ENCODE assay signal across 9 cellular contexts in the genomic region with DNA sequence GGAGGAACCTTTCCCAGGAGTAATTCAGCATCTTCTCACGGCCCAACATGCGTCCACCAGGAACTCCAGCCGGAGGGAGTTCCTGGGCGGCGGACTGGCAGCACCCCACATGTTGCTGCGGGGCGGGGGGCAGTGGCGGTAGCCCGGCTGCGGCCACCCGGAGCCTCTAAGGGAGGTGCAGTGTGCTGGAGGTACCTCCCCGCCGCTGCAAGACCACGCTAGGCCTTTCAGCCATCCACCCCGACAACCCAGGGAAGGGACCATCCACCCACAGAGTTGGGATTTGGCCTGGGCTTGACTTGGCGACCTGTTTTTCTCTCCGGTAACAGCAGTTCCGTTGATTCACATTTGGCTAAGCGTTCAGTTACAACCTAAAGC. TPM values are rescaled to one million over a fixed set of nuclear protein-coding genes. Genes with fewer than 3 reads are reported as not detected.
DNase-seq lines count a peak whose midpoint lies in the region; ATAC-seq and TF ChIP-seq lines count a peak whose summit lies in the region.
"Had no signal": no experiment of that assay in that cellular context is flagged by ENCODE, and none has a peak within 500 bp of the region (broad histone marks: within the 10 kb centered on the region; RNA-seq: fewer than 3 reads in every experiment).

No MANE protein-coding gene starts in this region.

- no peaks in the 10 kb centered on the region for H3K79me1 ChIP-seq in IMR-90 (ENCODE audit: low read depth in 1 of 2, low read length in 2 of 2)

- no peaks in the 10 kb centered on the region for H3K9me3 Mint-ChIP-seq in endodermal cell

- H3K9me2 ChIP-seq in neural cell (ENCODE audit: insufficient read depth, low read length), result no peaks in the 10 kb centered on the region

- no peaks in the 10 kb centered on the region for H3F3A ChIP-seq in neural cell (ENCODE audit: insufficient read depth, low read length, poor library complexity, severe bottlenecking)

- in situ Hi-C loops in IMR-90 (cut with MboI; ENCODE audit: low sequenced_read_pairs), result no loop called here

- no peaks in the 10 kb centered on the region for H3K36me3 ChIP-seq in IMR-90 (ENCODE audit: control insufficient read depth, insufficient read depth, low read length)
- no peaks in the 10 kb centered on the region for H3K36me3 ChIP-seq in endodermal cell (ENCODE audit: control insufficient read depth, insufficient read depth, low read length)
- no peaks in the 10 kb centered on the region for H3K36me3 ChIP-seq in neural cell (ENCODE audit: insufficient read depth, low read length)

- no peak overlapping the region for H3K14ac ChIP-seq in IMR-90 (replicated peaks; ENCODE audit: low read depth, low read length)

- no peak overlapping the region for H4K5ac ChIP-seq in IMR-90 (ENCODE audit: low read depth, low read length)

- no peak overlapping the region for H4K91ac ChIP-seq in IMR-90 (ENCODE audit: insufficient read depth, low read depth, low read length)

- POLR2A ChIA-PET in IMR-90 (lab: Charles Lee; ENCODE audit: unreplicated experiment), result no interaction called here

- H3K9ac ChIP-seq in IMR-90 (ENCODE audit: low read depth, low read length), result no peak overlapping the region
- H3K9ac ChIP-seq in endodermal cell (ENCODE audit: extremely low read depth, low read length, poor library complexity, severe bottlenecking), result peak overlapping the region; percentile 9
- peak overlapping the region; percentile 59 for H3K9ac ChIP-seq in neural cell (ENCODE audit: low read length)

- peaks cover 24% of the 10 kb centered on the region for H3K27me3 Mint-ChIP-seq in endodermal cell (ENCODE audit: insufficient read depth)

- peak overlapping the region; percentile 75 for H3K4me3 Mint-ChIP-seq in endodermal cell

- no peak overlapping the region; the same call in 1 of the 2 replicates for H3K4ac ChIP-seq in IMR-90 (ENCODE audit: low read depth, low read length)

- no peaks in the 10 kb centered on the region for H3K36me3 Mint-ChIP-seq in endodermal cell (ENCODE audit: low read depth)

- H3K4me2 ChIP-seq in IMR-90 (ENCODE audit: low read depth, low read length) (peak overlapping the region; percentile 77), neural cell (ENCODE audit: low read length) (peak overlapping the region; percentile 83)

- H3K9me3 ChIP-seq in IMR-90 (ENCODE audit: control insufficient read depth, insufficient read depth, low read length) (no peaks in the 10 kb centered on the region), endodermal cell (ENCODE audit: control insufficient read depth, low read length) (no peaks in the 10 kb centered on the region), neural cell (ENCODE audit: low read length) (no peaks in the 10 kb centered on the region)

- TF ChIP-seq RAD21 in IMR-90 (IDR thresholded peaks at IDR 0.05; ENCODE audit: low read length) (no peak), neural cell (conservative IDR thresholded peaks at IDR 0.05) (no peak)

- H3K23ac ChIP-seq in IMR-90 (ENCODE audit: low read depth, low read length), result peak overlapping the region; percentile 41; the same call in 1 of the 2 replicates

- H3K9me1 ChIP-seq in IMR-90 (ENCODE audit: insufficient read depth, low read length), result no peaks in the 10 kb centered on the region

- peak overlapping the region; percentile 3; the same call in 1 of the 2 replicates for H3K56ac ChIP-seq in IMR-90 (ENCODE audit: extremely low read depth, insufficient read depth, low read length)

- H3K18ac ChIP-seq in IMR-90 (ENCODE audit: low read depth, low read length), result no peak overlapping the region

- no peak for TF ChIP-seq EP300 in neural cell (conservative IDR thresholded peaks at IDR 0.05; ENCODE audit: poor library complexity, severe bottlenecking)

- TF ChIP-seq CTCF in IMR-90 (conservative IDR thresholded peaks at IDR 0.05; ENCODE audit: low read depth, low read length) (no peak), endodermal cell (conservative IDR thresholded peaks at IDR 0.05) (no peak), neural cell (IDR thresholded peaks at IDR 0.05; ENCODE audit: poor library complexity, severe bottlenecking) (no peak)

- no peak overlapping the region for H2AK9ac ChIP-seq in IMR-90 (replicated peaks; ENCODE audit: low read depth, low read length, poor library complexity)

- DNase-seq in AG08395 (ENCODE audit: low spot score), result peak; percentile 19
- DNase-seq in IMR-90, result no peak
- DNase-seq in endodermal cell, result peak; percentile 76
- no peak for DNase-seq in NCI-H2196 (lab: John Stamatoyannopoulos, UW; ENCODE audit: unreplicated experiment)
- no peak for DNase-seq in NCI-H2171 (lab: John Stamatoyannopoulos, UW)
- DNase-seq in EL, result no peak

- TF ChIP-seq POLR2A in IMR-90 (IDR thresholded peaks at IDR 0.05; ENCODE audit: low read depth, low read length), result no peak

- 6% methylated on average over 7 of the region's 19 CpGs; no CpG with 5 or more reads in 1 of the 2 experiments for WGBS in IMR-90 (ENCODE audit: extremely low coverage in 2 of 2, insufficient read length in 1 of 2), 2 experiments
- WGBS in endodermal cell (ENCODE audit: insufficient coverage in 1 of 2, insufficient read length in 1 of 2), 2 experiments, result 5% methylated on average over 16 to 19 of the region's 19 CpGs

- H2BK5ac ChIP-seq in IMR-90 (ENCODE audit: low read depth, low read length, poor library complexity, severe bottlenecking), result no peak overlapping the region

- H2BK15ac ChIP-seq in IMR-90 (ENCODE audit: low read depth, low read length), result no peak overlapping the region

- CTCF ChIA-PET in IMR-90 (lab: Yijun Ruan, JAX), result no interaction called here

- intact Hi-C loops in IMR-90 (cut with micrococcal nuclease), result loop anchor here (5.0 kb wide), 1 partner anchor 231 kb away; no protein-coding TSS in a partner anchor

- H3K4me1 ChIP-seq in IMR-90 (ENCODE audit: control insufficient read depth, insufficient read depth, low read length) (0 out of 2 replicates have a peak, but pooled peaks cover 3% of the 10 kb centered on the region), endodermal cell (ENCODE audit: control insufficient read depth, insufficient read depth, low read length) (no peaks in the 10 kb centered on the region)

- H3K27ac Mint-ChIP-seq in endodermal cell, result no peak overlapping the region

- H4K20me1 ChIP-seq in IMR-90 (ENCODE audit: insufficient read depth, low read length) (no peaks in the 10 kb centered on the region), neural cell (ENCODE audit: insufficient read depth) (no peaks in the 10 kb centered on the region)

- H2AFZ ChIP-seq in IMR-90 (replicated peaks; ENCODE audit: low read length, poor library complexity) (peak overlapping the region; percentile 97), neural cell (ENCODE audit: low read depth, low read length) (peak overlapping the region; percentile 23)

- ATAC-seq in IMR-90 (ENCODE audit: low read depth), result no peak
- no peak for ATAC-seq in HG03025 (IDR thresholded peaks at IDR 0.05; ENCODE audit: low FRiP score, unreplicated experiment)

- no peak overlapping the region for H4K8ac ChIP-seq in IMR-90 (ENCODE audit: low read depth in 2 of 2, low read length in 2 of 2)

- no peak overlapping the region for H2BK120ac ChIP-seq in IMR-90 (ENCODE audit: low read depth, low read length)

- BruUV-seq in IMR-90 (replicated peaks; lab: Mats Ljungman, UMichigan), result no TSS peak

- no peak overlapping the region for H2AK5ac ChIP-seq in IMR-90 (ENCODE audit: low read depth, low read length)

- peaks cover 20% of the 10 kb centered on the region for H3K4me1 Mint-ChIP-seq in endodermal cell

- H3K27ac ChIP-seq in IMR-90 (ENCODE audit: insufficient read depth, low read length) (no peak overlapping the region), endodermal cell (ENCODE audit: low read depth, low read length) (no peak overlapping the region), neural cell (ENCODE audit: low read length) (no peak overlapping the region)
- H3K27ac ChIP-seq: epithelial cell of prostate had no signal

- H3K27me3 ChIP-seq in IMR-90 (ENCODE audit: control insufficient read depth, insufficient read depth, low read length) (peaks cover 14% of the 10 kb centered on the region), endodermal cell (ENCODE audit: control insufficient read depth, insufficient read depth, low read length, poor library complexity, severe bottlenecking) (peaks cover 27% of the 10 kb centered on the region), neural cell (ENCODE audit: insufficient read depth, low read depth, low read length) (no peaks in the 10 kb centered on the region)

- dilution Hi-C loops in IMR-90 (cut with HindIII; ENCODE audit: low sequenced_read_pairs, unreplicated experiment), result no loop called here

- H2BK20ac ChIP-seq in IMR-90 (ENCODE audit: low read depth, low read length), result no peak overlapping the region

- H3K4me3 ChIP-seq in IMR-90 (ENCODE audit: insufficient read depth, low read depth, low read length) (peak overlapping the region; percentile 56; the same call in 1 of the 2 replicates), endodermal cell (ENCODE audit: low read length) (peak overlapping the region; percentile 83), neural cell (ENCODE audit: low read length) (peak overlapping the region; percentile 85)

- no peaks in the 10 kb centered on the region for H3K79me2 ChIP-seq in neural cell (replicated peaks; ENCODE audit: insufficient read depth, low read length)

TF ChIP-seq in IMR-90, 13 proteins besides CTCF, POLR2A, EP300 and RAD21 (continues in another document):
- no peak for TF ChIP-seq CHD1 (IDR thresholded peaks at IDR 0.05; ENCODE audit: low read depth, low read length)
- no peak for TF ChIP-seq NFE2L2 (IDR thresholded peaks at IDR 0.05; ENCODE audit: low read depth, low read length)
- TF ChIP-seq SMC3 (IDR thresholded peaks at IDR 0.05; ENCODE audit: low read depth, low read length), result no peak
- no peak for TF ChIP-seq RFX5 (IDR thresholded peaks at IDR 0.05; ENCODE audit: low read depth, low read length)

RNA-seq across cellular contexts. Expression of a gene that starts 0.6 kb away (rescaled TPM):
- 0.90 and 1.4 TPM in 2 replicates for total RNA-seq in IMR-90 (2012; rRNA removed)
- 0.49 and 0.87 TPM in 2 replicates for polyA plus RNA-seq in IMR-90 (2012; rRNA removed)
- 0.32 and 0.39 TPM in 2 replicates for polyA plus RNA-seq in IMR-90 (2012; cell fraction: cytosol; rRNA removed)
- 0.18 and 0.52 TPM in 2 replicates for polyA plus RNA-seq in IMR-90 (2012; cell fraction: nucleus; rRNA removed; ENCODE audit: low replicate concordance)
- 1 to 10 TPM; 6.7 to 8.5 TPM for total RNA-seq in endodermal cell
- polyA plus RNA-seq in endodermal cell (2013, experiment 1 of 2), result 6.9 TPM
- 6.4 TPM for polyA plus RNA-seq in endodermal cell (2013, experiment 2 of 2)
- 1.2 and 2.3 TPM in 2 replicates for polyA plus RNA-seq in neural cell
- 3.2 and 3.6 TPM in 2 replicates for polyA minus RNA-seq in neural cell

Comparison
In these comparisons a context has a peak if more than half of its experiments do, and no peak if none do; other contexts are left out.
1. DNase-seq: peak in AG08395 (single experiment) and endodermal cell (single experiment); none in IMR-90 (single experiment), NCI-H2196 (single experiment), NCI-H2171 (single experiment) and EL (single experiment).
2. Peak in every context shown above with its lines, with median percentiles within 50 percentile points of each other: H3K4me3 ChIP-seq.